Comparison of ENCODE assay signal across 9 cellular contexts in the genomic region with DNA sequence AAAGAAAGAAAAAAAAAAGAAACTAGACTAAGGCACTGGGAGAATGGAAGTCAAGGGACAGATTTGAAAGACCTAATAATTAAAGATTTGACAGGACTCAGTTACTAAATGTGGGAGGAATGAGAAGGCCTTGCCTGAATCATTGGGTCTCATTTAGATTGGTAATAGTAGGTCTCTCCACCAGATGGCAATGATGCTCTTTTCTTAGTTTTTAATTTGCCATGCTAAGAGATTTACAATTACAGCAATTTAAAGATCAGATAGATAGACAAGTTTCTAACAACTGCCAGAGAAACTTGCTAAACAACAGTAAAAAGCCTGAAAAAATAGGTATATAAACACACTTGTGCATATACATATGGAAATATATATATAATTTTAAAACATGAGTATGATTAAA. TPM values are rescaled to one million over a fixed set of nuclear protein-coding genes. Genes with fewer than 3 reads are reported as not detected.
A peak's percentile ranks its signal among the peaks of the same experiment; 100 is the strongest.
DNase-seq lines count a peak whose midpoint lies in the region; ATAC-seq and TF ChIP-seq lines count a peak whose summit lies in the region.
"Had no signal": no experiment of that assay in that cellular context is flagged by ENCODE, and none has a peak within 500 bp of the region (broad histone marks: within the 10 kb centered on the region; RNA-seq: fewer than 3 reads in every experiment).

No MANE protein-coding gene starts in this region.

- no peaks in the 10 kb centered on the region for H3K9me3 Mint-ChIP-seq in activated T-cell treated with anti-CD3 and anti-CD28 coated beads, Interleukin-2, amount 50 U/mL, for 72 hours
- H3K9me3 Mint-ChIP-seq in chondrocyte (ENCODE audit: low read depth) = no peaks in the 10 kb centered on the region
- no peaks in the 10 kb centered on the region for H3K9me3 Mint-ChIP-seq in stimulated activated naive B cell treated with anti-CD40 and anti-IgM and Interleukin-4, amounts not matched to agents 10 μg/mL and 1 μg/mL and 100 μg/mL, for 72 hours
- H3K9me3 Mint-ChIP-seq: activated naive CD8-positive, alpha-beta T cell treated with anti-CD3 and anti-CD28 coated beads, Interleukin-2, amount 10 ng/mL, durations not matched to agents 7 days and 5 days had no signal

- no peak for DNase-seq in activated T-cell treated with anti-CD3 and anti-CD28 coated beads, Interleukin-2, amount 50 U/mL, for 72 hours
- DNase-seq in activated T-cell treated with anti-CD3 and anti-CD28 coated beads for 4 hours = no peak
- peak; percentile 68 for DNase-seq in NCI-H2171 treated with DMSO at 0.1 percent for 48 hours (lab: John Stamatoyannopoulos, UW)
- no peak for DNase-seq in chondrocyte (ENCODE audit: low spot score)
- peak; percentile 26 for DNase-seq in midbrain (lab: John Stamatoyannopoulos, UW)
- DNase-seq in stimulated activated naive B cell treated with anti-CD40 and anti-IgM and Interleukin-4, amounts not matched to agents 10 μg/mL and 1 μg/mL and 100 μg/mL, for 72 hours = no peak
- DNase-seq: activated naive CD8-positive, alpha-beta T cell treated with anti-CD3 and anti-CD28 coated beads, Interleukin-2, amount 10 ng/mL, durations not matched to agents 7 days and 5 days had no signal

- peaks cover 8% of the 10 kb centered on the region for H3K4me1 Mint-ChIP-seq in activated T-cell treated with anti-CD3 and anti-CD28 coated beads, Interleukin-2, amount 50 U/mL, for 72 hours (ENCODE audit: low read depth)
- H3K4me1 Mint-ChIP-seq in chondrocyte (ENCODE audit: low read depth) = no peaks in the 10 kb centered on the region
- H3K4me1 Mint-ChIP-seq in stimulated activated naive B cell treated with anti-CD40 and anti-IgM and Interleukin-4, amounts not matched to agents 10 μg/mL and 1 μg/mL and 100 μg/mL, for 72 hours = peaks cover 5 to 11% of the 10 kb centered on the region in 2 donors

- peak; percentile 88 for TF ChIP-seq CTCF in chondrocyte (IDR thresholded peaks at IDR 0.05)

- ATAC-seq in activated T-cell treated with anti-CD3 and anti-CD28 coated beads, Interleukin-2, amount 50 U/mL, for 72 hours (replicated peaks in 1 of 2) = no peak
- no peak for ATAC-seq in stimulated activated naive B cell treated with anti-CD40 and anti-IgM and Interleukin-4, amounts not matched to agents 10 μg/mL and 1 μg/mL and 100 μg/mL, for 72 hours (replicated peaks)
- no peak for ATAC-seq in GM18867 (IDR thresholded peaks at IDR 0.05; ENCODE audit: unreplicated experiment)
- ATAC-seq in GM21717 (IDR thresholded peaks at IDR 0.05; ENCODE audit: unreplicated experiment) = no peak

- no peak overlapping the region for H3K4me3 Mint-ChIP-seq in activated T-cell treated with anti-CD3 and anti-CD28 coated beads, Interleukin-2, amount 50 U/mL, for 72 hours
- H3K4me3 Mint-ChIP-seq in chondrocyte (ENCODE audit: unreplicated experiment) = no peak overlapping the region
- no peak overlapping the region for H3K4me3 Mint-ChIP-seq in stimulated activated naive B cell treated with anti-CD40 and anti-IgM and Interleukin-4, amounts not matched to agents 10 μg/mL and 1 μg/mL and 100 μg/mL, for 72 hours
- H3K4me3 Mint-ChIP-seq: activated naive CD8-positive, alpha-beta T cell treated with anti-CD3 and anti-CD28 coated beads, Interleukin-2, amount 10 ng/mL, durations not matched to agents 7 days and 5 days had no signal

- peak overlapping the region; percentile 60 for H3K27ac Mint-ChIP-seq in activated T-cell treated with anti-CD3 and anti-CD28 coated beads, Interleukin-2, amount 50 U/mL, for 72 hours
- H3K27ac Mint-ChIP-seq in chondrocyte (ENCODE audit: unreplicated experiment) = no peak overlapping the region
- H3K27ac Mint-ChIP-seq in stimulated activated naive B cell treated with anti-CD40 and anti-IgM and Interleukin-4, amounts not matched to agents 10 μg/mL and 1 μg/mL and 100 μg/mL, for 72 hours = no peak overlapping the region
- H3K27ac Mint-ChIP-seq: activated naive CD8-positive, alpha-beta T cell treated with anti-CD3 and anti-CD28 coated beads, Interleukin-2, amount 10 ng/mL, durations not matched to agents 7 days and 5 days had no signal

- H3K36me3 Mint-ChIP-seq in activated T-cell treated with anti-CD3 and anti-CD28 coated beads, Interleukin-2, amount 50 U/mL, for 72 hours (ENCODE audit: insufficient read depth in 2 of 2) = no peaks in the 10 kb centered on the region
- H3K36me3 Mint-ChIP-seq in chondrocyte (ENCODE audit: low read depth) = no peaks in the 10 kb centered on the region
- peaks cover 8 to 10% of the 10 kb centered on the region in 2 donors for H3K36me3 Mint-ChIP-seq in stimulated activated naive B cell treated with anti-CD40 and anti-IgM and Interleukin-4, amounts not matched to agents 10 μg/mL and 1 μg/mL and 100 μg/mL, for 72 hours

- H3K27me3 Mint-ChIP-seq in activated T-cell treated with anti-CD3 and anti-CD28 coated beads, Interleukin-2, amount 50 U/mL, for 72 hours (ENCODE audit: low read depth) = no peaks in the 10 kb centered on the region
- H3K27me3 Mint-ChIP-seq in chondrocyte (ENCODE audit: low read depth) = no peaks in the 10 kb centered on the region
- H3K27me3 Mint-ChIP-seq in stimulated activated naive B cell treated with anti-CD40 and anti-IgM and Interleukin-4, amounts not matched to agents 10 μg/mL and 1 μg/mL and 100 μg/mL, for 72 hours = no peaks in the 10 kb centered on the region
- H3K27me3 Mint-ChIP-seq: activated naive CD8-positive, alpha-beta T cell treated with anti-CD3 and anti-CD28 coated beads, Interleukin-2, amount 10 ng/mL, durations not matched to agents 7 days and 5 days had no signal

RNA-seq across cellular contexts. Expression of a gene that starts 15.3 kb away (rescaled TPM):
- total RNA-seq in activated T-cell treated with anti-CD3 and anti-CD28 coated beads, Interleukin-2, amount 50 U/mL, for 72 hours = 1 to 10 TPM; 7.3 to 7.9 TPM
- 14.1 to 16.0 TPM (median 14.2 TPM) in 3 replicates for total RNA-seq in chondrocyte

RNA-seq across cellular contexts. Expression of a gene that starts 15.5 kb away (rescaled TPM):
- total RNA-seq in activated T-cell treated with anti-CD3 and anti-CD28 coated beads, Interleukin-2, amount 50 U/mL, for 72 hours = 10 to 100 TPM; 32.1 to 35.2 TPM
- total RNA-seq in chondrocyte = 14.5 to 25.5 TPM (median 14.9 TPM) in 3 replicates

Comparison
In these comparisons a context has a peak if more than half of its experiments do, and no peak if none do; other contexts are left out.
1. DNase-seq: peak in NCI-H2171 treated with DMSO at 0.1 percent for 48 hours (single experiment) and midbrain (single experiment); none in activated T-cell treated with anti-CD3 and anti-CD28 coated beads, Interleukin-2, amount 50 U/mL, for 72 hours (0 of 2), activated T-cell treated with anti-CD3 and anti-CD28 coated beads for 4 hours (single experiment), chondrocyte (single experiment) and stimulated activated naive B cell treated with anti-CD40 and anti-IgM and Interleukin-4, amounts not matched to agents 10 μg/mL and 1 μg/mL and 100 μg/mL, for 72 hours (single experiment).